1 cellular context compared by ENCODE assay signal in genomic region chr11:69657911-69658605, GRCh38.
A peak's percentile ranks its signal among the peaks of the same experiment; 100 is the strongest.
TF ChIP-seq lines count a peak whose summit lies in the region.

No MANE protein-coding gene starts in this region.

TF ChIP-seq in HepG2, 621 proteins besides CTCF, POLR2A, EP300 and RAD21 (continued from another document and continues in another):
- peak; percentile 91; the same call in 1 of the 2 replicates for TF ChIP-seq SNAPC4 (CRISPR knock-in tag; IDR thresholded peaks at IDR 0.05)
- TF ChIP-seq FOSL2 (CRISPR knock-in tag; IDR thresholded peaks at IDR 0.05), result peak; percentile 87
- no peak for TF ChIP-seq MATR3 (CRISPR knock-in tag; IDR thresholded peaks at IDR 0.05)
- no peak for TF ChIP-seq ZNF572 (CRISPR knock-in tag; IDR thresholded peaks at IDR 0.05)
- TF ChIP-seq ZNF496 (CRISPR knock-in tag; IDR thresholded peaks at IDR 0.05; ENCODE audit: insufficient replicate concordance), result no peak
- TF ChIP-seq ZNF770 (CRISPR knock-in tag; IDR thresholded peaks at IDR 0.05), result peak; percentile 40; the same call in 1 of the 2 replicates
- TF ChIP-seq MAX (IDR thresholded peaks at IDR 0.05), result peak; percentile 90
- peak; percentile 91 for TF ChIP-seq ZNF792 (CRISPR knock-in tag; IDR thresholded peaks at IDR 0.05)
- TF ChIP-seq FOXK1 (CRISPR knock-in tag; IDR thresholded peaks at IDR 0.05; ENCODE audit: borderline replicate concordance, low read depth), result no peak
- no peak for TF ChIP-seq NFE2L2 (IDR thresholded peaks at IDR 0.05; ENCODE audit: low read length)
- no peak for TF ChIP-seq NFYB (CRISPR knock-in tag; IDR thresholded peaks at IDR 0.05)
- TF ChIP-seq MXD4 (CRISPR knock-in tag; IDR thresholded peaks at IDR 0.05), result peak; percentile 67; the same call in 1 of the 2 replicates
- peak; percentile 72 for TF ChIP-seq SNAPC2 (CRISPR knock-in tag; IDR thresholded peaks at IDR 0.05)
- TF ChIP-seq IKZF5 (CRISPR knock-in tag; IDR thresholded peaks at IDR 0.05), result peak; percentile 94
- no peak for TF ChIP-seq ZSCAN30 (CRISPR knock-in tag; IDR thresholded peaks at IDR 0.05)
- TF ChIP-seq ZNF83 (CRISPR knock-in tag; IDR thresholded peaks at IDR 0.05; ENCODE audit: borderline replicate concordance), result no peak
- TF ChIP-seq RBFOX2 (IDR thresholded peaks at IDR 0.05; ENCODE audit: low read depth, low read length), result peak; percentile 65; the same call in 1 of the 2 replicates
- TF ChIP-seq ZNF530 (CRISPR knock-in tag; IDR thresholded peaks at IDR 0.05; ENCODE audit: low read depth), result no peak
- TF ChIP-seq E2F5 (CRISPR knock-in tag; conservative IDR thresholded peaks at IDR 0.05), result no peak
- TF ChIP-seq ZBTB33 (CRISPR knock-in tag; IDR thresholded peaks at IDR 0.05), result peak; percentile 67; the same call in 1 of the 2 replicates
- TF ChIP-seq ZSCAN12 (CRISPR knock-in tag; IDR thresholded peaks at IDR 0.05), result 0 out of 2 replicates have a peak, but pooled peaks have one; percentile 24
- no peak for TF ChIP-seq NR1H2 (CRISPR knock-in tag; IDR thresholded peaks at IDR 0.05; ENCODE audit: borderline replicate concordance, low read depth)
- TF ChIP-seq CSRNP1 (CRISPR knock-in tag; IDR thresholded peaks at IDR 0.05), result peak; percentile 79
- TF ChIP-seq SOX6 (IDR thresholded peaks at IDR 0.05), result no peak
- peak; percentile 100 for TF ChIP-seq SOX6 (CRISPR knock-in tag; IDR thresholded peaks at IDR 0.05)
- no peak for TF ChIP-seq SCMH1 (CRISPR knock-in tag; IDR thresholded peaks at IDR 0.05; ENCODE audit: borderline replicate concordance)
- TF ChIP-seq FOXO4 (CRISPR knock-in tag; conservative IDR thresholded peaks at IDR 0.05), result no peak
- TF ChIP-seq ATM (IDR thresholded peaks at IDR 0.05; ENCODE audit: borderline replicate concordance), result no peak
- TF ChIP-seq MTF2 (CRISPR knock-in tag; IDR thresholded peaks at IDR 0.05; ENCODE audit: borderline replicate concordance), result no peak
- TF ChIP-seq ZNF776 (CRISPR knock-in tag; IDR thresholded peaks at IDR 0.05), result no peak
- TF ChIP-seq SRSF1 (optimal IDR thresholded peaks at IDR 0.05; ENCODE audit: low read depth, low read length), result no peak
- peak; percentile 94; the same call in 1 of the 2 replicates for TF ChIP-seq IRF2 (CRISPR knock-in tag; IDR thresholded peaks at IDR 0.05)
- TF ChIP-seq ZNF619 (CRISPR knock-in tag; IDR thresholded peaks at IDR 0.05), result no peak
- no peak for TF ChIP-seq TRIM24 (CRISPR knock-in tag; IDR thresholded peaks at IDR 0.05)
- peak; percentile 98 for TF ChIP-seq PITX1 (CRISPR knock-in tag; IDR thresholded peaks at IDR 0.05)
- peak; percentile 82 for TF ChIP-seq ATF3 (CRISPR knock-in tag; IDR thresholded peaks at IDR 0.05)
- peak; percentile 69; the same call in 1 of the 2 replicates for TF ChIP-seq ZNF124 (CRISPR knock-in tag; IDR thresholded peaks at IDR 0.05)
- peak; percentile 77; the same call in 1 of the 2 replicates for TF ChIP-seq SP140L (CRISPR knock-in tag; IDR thresholded peaks at IDR 0.05; ENCODE audit: borderline replicate concordance)
- no peak for TF ChIP-seq NR2F2 (IDR thresholded peaks at IDR 0.05; ENCODE audit: borderline replicate concordance, low read depth)
- no peak for TF ChIP-seq SETDB1 (CRISPR knock-in tag; IDR thresholded peaks at IDR 0.05; ENCODE audit: borderline replicate concordance)
- peak; percentile 89 for TF ChIP-seq GABPB1 (CRISPR knock-in tag; IDR thresholded peaks at IDR 0.05)
- TF ChIP-seq AGO1 (IDR thresholded peaks at IDR 0.05; ENCODE audit: low read depth, low read length, poor library complexity, severe bottlenecking), result no peak
- TF ChIP-seq GATA4 (IDR thresholded peaks at IDR 0.05; ENCODE audit: borderline replicate concordance, low read depth), result peak; percentile 72; the same call in 1 of the 2 replicates
- peak; percentile 94 for TF ChIP-seq ZNF121 (CRISPR knock-in tag; IDR thresholded peaks at IDR 0.05)
- TF ChIP-seq ZNF557 (CRISPR knock-in tag; IDR thresholded peaks at IDR 0.05), result no peak
- TF ChIP-seq HIVEP1 (CRISPR knock-in tag; IDR thresholded peaks at IDR 0.05), result 0 out of 2 replicates have a peak, but pooled peaks have one; percentile 22
- no peak for TF ChIP-seq ZNF549 (CRISPR knock-in tag; IDR thresholded peaks at IDR 0.05)
- TF ChIP-seq ZNF678 (CRISPR knock-in tag; IDR thresholded peaks at IDR 0.05), result no peak; the same call in 1 of the 2 replicates
- peak; percentile 59; the same call in 1 of the 2 replicates for TF ChIP-seq HNF4G (IDR thresholded peaks at IDR 0.05; ENCODE audit: borderline replicate concordance, low read depth, low read length)
- peak; percentile 28; the same call in 1 of the 2 replicates for TF ChIP-seq HNF4G (CRISPR knock-in tag; IDR thresholded peaks at IDR 0.05; ENCODE audit: borderline replicate concordance, low read depth)
- no peak for TF ChIP-seq ZNF784 (CRISPR knock-in tag; IDR thresholded peaks at IDR 0.05; ENCODE audit: borderline replicate concordance)
- no peak for TF ChIP-seq RORA (CRISPR knock-in tag; IDR thresholded peaks at IDR 0.05)
- TF ChIP-seq NFIC (IDR thresholded peaks at IDR 0.05; ENCODE audit: low read length), result no peak
- TF ChIP-seq ZFP62 (CRISPR knock-in tag; IDR thresholded peaks at IDR 0.05), result no peak
- TF ChIP-seq U2AF1 (optimal IDR thresholded peaks at IDR 0.05; ENCODE audit: low read depth, low read length), result no peak
- no peak for TF ChIP-seq KDM5A (IDR thresholded peaks at IDR 0.05; ENCODE audit: borderline replicate concordance, low read length)
- 0 out of 2 replicates have a peak, but pooled peaks have one; percentile 74 for TF ChIP-seq SMYD3 (CRISPR knock-in tag; IDR thresholded peaks at IDR 0.05)
